In genomic region chr1:110780600-110781484, GRCh38 we compare ENCODE assay signal across 8 cellular contexts.
DNase-seq lines count a peak whose midpoint lies in the region; ATAC-seq and TF ChIP-seq lines count a peak whose summit lies in the region.

No MANE protein-coding gene starts in this region.

- DNase-seq in BE2C (peak; percentile 68), H9 (peak; percentile 81), NCI-H526 treated with DMSO at 0.1 percent for 48 hours (lab: John Stamatoyannopoulos, UW) (peak; percentile 68), medulla oblongata (ENCODE audit: extremely low spot score) (peak; percentile 88)
- peak; percentile 83 for DNase-seq in activated CD4-positive, alpha-beta memory T cell treated with anti-CD3 and anti-CD28 coated beads for 36 hours
- peak; percentile 48 to 70 (median 58) for DNase-seq in effector memory CD4-positive, alpha-beta T cell
- DNase-seq in stimulated activated CD8-positive, alpha-beta memory T cell treated with anti-CD3 and anti-CD28 coated beads, Interleukin-15, amount 100 ng/mL, for 4 hours (ENCODE audit: low read depth in 2 of 2): peak; percentile 21 to 50

- no peak overlapping the region for H2BK5ac ChIP-seq in H9 (ENCODE audit: insufficient read length, low read length)

- H3K79me2 ChIP-seq in H9 (ENCODE audit: insufficient read depth, low read length): no peaks in the 10 kb centered on the region

- H3K14ac ChIP-seq in H9 (ENCODE audit: insufficient read depth, low read length): peak overlapping the region; percentile 23; the same call in 1 of the 2 replicates

- H3K4me2 ChIP-seq in H9 (ENCODE audit: insufficient read depth, insufficient read length, low read length): peak overlapping the region; percentile 48

- H2BK120ac ChIP-seq in H9 (ENCODE audit: low read depth, low read length, poor library complexity, severe bottlenecking): no peak overlapping the region

- ATAC-seq in GM21717 (IDR thresholded peaks at IDR 0.05; ENCODE audit: unreplicated experiment): no peak

- no peak overlapping the region for H3K4me3 ChIP-seq in BE2C (ENCODE audit: low read depth, low read length)
- peak overlapping the region; percentile 14 for H3K4me3 ChIP-seq in effector memory CD4-positive, alpha-beta T cell (ENCODE audit: insufficient read depth, low read depth, low read length, poor library complexity, severe bottlenecking)

- peak; percentile 95 for TF ChIP-seq CTCF in BE2C (IDR thresholded peaks at IDR 0.05; ENCODE audit: low read depth, low read length)
- TF ChIP-seq CTCF in H9 (conservative IDR thresholded peaks at IDR 0.05): peak; percentile 92

- peaks cover 5 to 6% of the 10 kb centered on the region in 2 experiments for H3K4me1 Mint-ChIP-seq in H9
- H3K4me1 Mint-ChIP-seq in activated CD4-positive, alpha-beta memory T cell treated with anti-CD3 and anti-CD28 coated beads for 36 hours (ENCODE audit: low read depth): peaks cover 29% of the 10 kb centered on the region

- H2BK20ac ChIP-seq in H9 (ENCODE audit: low read depth, low read length, poor library complexity, severe bottlenecking): no peak overlapping the region

- peak overlapping the region; percentile 93 for H2AFZ ChIP-seq in H9 (ENCODE audit: low read length)

- no peaks in the 10 kb centered on the region; a peak in 1 of 5 replicates for H3K9me3 Mint-ChIP-seq in H9
- H3K9me3 Mint-ChIP-seq in activated CD4-positive, alpha-beta memory T cell treated with anti-CD3 and anti-CD28 coated beads for 36 hours: no peaks in the 10 kb centered on the region

- H3K36me3 Mint-ChIP-seq in H9 (ENCODE audit: insufficient read depth in 1 of 3, low read depth in 3 of 3): no peaks in the 10 kb centered on the region
- H3K36me3 Mint-ChIP-seq in activated CD4-positive, alpha-beta memory T cell treated with anti-CD3 and anti-CD28 coated beads for 36 hours: no peaks in the 10 kb centered on the region

- no peak overlapping the region for H2BK15ac ChIP-seq in H9 (ENCODE audit: low read depth, low read length)

- no peaks in the 10 kb centered on the region for H4K20me1 ChIP-seq in H9 (ENCODE audit: control insufficient read depth, insufficient read depth, insufficient read length)

- H3K27ac ChIP-seq in H9 (ENCODE audit: insufficient read length, low read depth, low read length): no peak overlapping the region
- no peak overlapping the region for H3K27ac ChIP-seq in effector memory CD4-positive, alpha-beta T cell (ENCODE audit: insufficient read depth, low read length, poor library complexity, severe bottlenecking)

- peaks cover 49% of the 10 kb centered on the region for H3K27me3 Mint-ChIP-seq in H9 (ENCODE audit: low read depth)
- H3K27me3 Mint-ChIP-seq in activated CD4-positive, alpha-beta memory T cell treated with anti-CD3 and anti-CD28 coated beads for 36 hours: no peaks in the 10 kb centered on the region

- H3T11ph ChIP-seq in H9 (ENCODE audit: low read length): no peak overlapping the region

- no peak overlapping the region for H3K9ac ChIP-seq in H9 (ENCODE audit: extremely low read depth, insufficient read length, low read length)

- H3K79me1 ChIP-seq in H9 (ENCODE audit: insufficient read depth, low read depth, low read length, poor library complexity, severe bottlenecking): no peaks in the 10 kb centered on the region

- H3K18ac ChIP-seq in H9 (ENCODE audit: insufficient read length, low read depth, low read length): no peak overlapping the region

- no peak overlapping the region for H4K8ac ChIP-seq in H9 (replicated peaks; ENCODE audit: insufficient read length, low read depth, low read length)

- H4K5ac ChIP-seq in H9 (ENCODE audit: insufficient read length, low read depth, low read length): no peak overlapping the region

- no CpG with 5 or more reads among the region's 31 CpGs for WGBS in H9 (ENCODE audit: extremely low coverage, insufficient read length, low lambda C conversion rate)

- H4K91ac ChIP-seq in H9 (ENCODE audit: insufficient read length, low read depth, low read length): no peak overlapping the region

- no peak overlapping the region for H2BK12ac ChIP-seq in H9 (ENCODE audit: insufficient read length, low read depth, low read length)

- intact Hi-C loops in activated CD4-positive, alpha-beta memory T cell treated with anti-CD3 and anti-CD28 coated beads for 36 hours (cut with micrococcal nuclease): loop anchor here (1.0 to 10.0 kb wide), 2 partner anchors 15 to 226 kb away; no protein-coding TSS in a partner anchor

- no peak overlapping the region for H2AK5ac ChIP-seq in H9 (ENCODE audit: insufficient read length, low read length)

- H3K9me3 ChIP-seq in BE2C (no peaks in the 10 kb centered on the region), H9 (ENCODE audit: control insufficient read depth, low read depth, low read length) (no peaks in the 10 kb centered on the region)
- H3K9me3 ChIP-seq in effector memory CD4-positive, alpha-beta T cell (ENCODE audit: control insufficient read depth, low read length): no peaks in the 10 kb centered on the region

- CTCF ChIA-PET in activated CD4-positive, alpha-beta memory T cell treated with anti-CD3 and anti-CD28 coated beads for 36 hours (lab: Charles Lee): interaction anchor here (0.7 to 8.0 kb wide), 52 partner anchors 8 to 554 kb away, joined by 3 to 240 read pairs (median 4); partner anchors contain the start of genes CD53, KCNA2 and KCNA3

- H3K27me3 ChIP-seq in BE2C: no peaks in the 10 kb centered on the region
- H3K27me3 ChIP-seq in H9 (ENCODE audit: insufficient read depth, low read length): no peaks in the 10 kb centered on the region
- no peaks in the 10 kb centered on the region for H3K27me3 ChIP-seq in effector memory CD4-positive, alpha-beta T cell (replicated peaks; ENCODE audit: control insufficient read depth, insufficient read depth, low read length, poor library complexity, severe bottlenecking)

- H3K4ac ChIP-seq in H9 (ENCODE audit: low read depth, low read length): no peak overlapping the region

- H3K23ac ChIP-seq in H9 (ENCODE audit: insufficient read length, low read depth, low read length): no peak overlapping the region

- no peak overlapping the region for H3K56ac ChIP-seq in H9 (ENCODE audit: insufficient read length, low read depth, low read length)

- POLR2A ChIA-PET in activated CD4-positive, alpha-beta memory T cell treated with anti-CD3 and anti-CD28 coated beads for 36 hours (lab: Charles Lee): interaction anchor here (1.0 kb wide), 1 partner anchor 161 kb away, joined by 4 read pairs; no protein-coding TSS in a partner anchor

- H3K36me3 ChIP-seq in BE2C: no peaks in the 10 kb centered on the region
- H3K36me3 ChIP-seq in effector memory CD4-positive, alpha-beta T cell (ENCODE audit: control insufficient read depth, insufficient read depth, low read length): no peaks in the 10 kb centered on the region

- peak overlapping the region; percentile 66 to 77 for H3K4me3 Mint-ChIP-seq in H9
- H3K4me3 Mint-ChIP-seq in activated CD4-positive, alpha-beta memory T cell treated with anti-CD3 and anti-CD28 coated beads for 36 hours: no peak overlapping the region

- no peaks in the 10 kb centered on the region for H3K4me1 ChIP-seq in BE2C
- H3K4me1 ChIP-seq in H9 (ENCODE audit: insufficient read depth, low read length): no peaks in the 10 kb centered on the region
- H3K4me1 ChIP-seq in effector memory CD4-positive, alpha-beta T cell (ENCODE audit: control insufficient read depth, insufficient read depth, low read length, poor library complexity, severe bottlenecking): peaks cover 27% of the 10 kb centered on the region

- peaks cover 3% of the 10 kb centered on the region for H3K23me2 ChIP-seq in H9 (ENCODE audit: insufficient read length, low read depth, low read length, poor library complexity, severe bottlenecking)

- H3K27ac Mint-ChIP-seq in H9: no peak overlapping the region
- H3K27ac Mint-ChIP-seq in activated CD4-positive, alpha-beta memory T cell treated with anti-CD3 and anti-CD28 coated beads for 36 hours: no peak overlapping the region

Comparison
In these comparisons a context has a peak if more than half of its experiments do, and no peak if none do; other contexts are left out.
1. DNase-seq: peak in every context shown above with its lines; median percentile 88 in medulla oblongata; 83 in activated CD4-positive, alpha-beta memory T cell treated with anti-CD3 and anti-CD28 coated beads for 36 hours; 81 in H9; 68 in BE2C; 68 in NCI-H526 treated with DMSO at 0.1 percent for 48 hours; 58 in effector memory CD4-positive, alpha-beta T cell; 36 in stimulated activated CD8-positive, alpha-beta memory T cell treated with anti-CD3 and anti-CD28 coated beads, Interleukin-15, amount 100 ng/mL, for 4 hours.